In the genomic region with DNA sequence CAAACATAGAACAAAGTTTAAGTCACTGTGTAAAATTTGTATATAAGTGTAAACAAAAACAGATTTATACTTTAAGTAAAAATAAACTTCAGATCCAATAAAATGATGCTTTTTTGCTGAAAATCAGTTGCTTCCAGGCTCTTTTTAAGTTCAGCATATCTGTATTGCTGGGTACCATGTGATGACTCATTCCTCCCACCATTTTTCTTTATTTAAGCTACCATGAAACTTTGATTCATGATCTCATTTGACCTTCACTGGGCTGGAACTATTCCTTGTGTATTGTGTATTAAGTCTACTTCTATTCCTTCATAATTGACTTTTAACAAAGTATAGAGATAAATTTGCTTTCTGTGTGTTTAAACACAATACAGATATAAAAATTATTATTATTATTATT, we compare ENCODE assay signal across 23 cellular contexts. TPM values are rescaled to one million over a fixed set of nuclear protein-coding genes. Genes with fewer than 3 reads are reported as not detected.
DNase-seq lines count a peak whose midpoint lies in the region; ATAC-seq, FAIRE-seq and TF ChIP-seq lines count a peak whose summit lies in the region.
"Had no signal": no experiment of that assay in that cellular context is flagged by ENCODE, and none has a peak within 500 bp of the region (broad histone marks: within the 10 kb centered on the region; RNA-seq: fewer than 3 reads in every experiment).

No MANE protein-coding gene starts in this region.

- TF ChIP-seq CTCF in IMR-90 (conservative IDR thresholded peaks at IDR 0.05; ENCODE audit: low read depth, low read length) (no peak), bronchial epithelial cell (IDR thresholded peaks at IDR 0.05; ENCODE audit: insufficient read depth, low read length, severe bottlenecking) (no peak), neutrophil (IDR thresholded peaks at IDR 0.05) (no peak), ascending aorta (IDR thresholded peaks at IDR 0.05) (no peak)

- H2BK5ac ChIP-seq in IMR-90 (ENCODE audit: low read depth, low read length, poor library complexity, severe bottlenecking): no peak overlapping the region

- H3K9me3 ChIP-seq in IMR-90 (ENCODE audit: control insufficient read depth, insufficient read depth, low read length) (no peaks in the 10 kb centered on the region), neutrophil (no peaks in the 10 kb centered on the region), ascending aorta (no peaks in the 10 kb centered on the region)
- H3K9me3 ChIP-seq: suprapubic skin, upper lobe of left lung had no signal

- no peak overlapping the region for H3K18ac ChIP-seq in IMR-90 (ENCODE audit: low read depth, low read length)

- dilution Hi-C loops in IMR-90 (cut with HindIII; ENCODE audit: low sequenced_read_pairs, unreplicated experiment): no loop called here

- H2AK5ac ChIP-seq in IMR-90 (ENCODE audit: low read depth, low read length): no peak overlapping the region

- no peak overlapping the region for H4K8ac ChIP-seq in IMR-90 (ENCODE audit: low read depth in 2 of 2, low read length in 2 of 2)

- no peak overlapping the region for H2BK15ac ChIP-seq in IMR-90 (ENCODE audit: low read depth, low read length)

- no peak overlapping the region for H4K5ac ChIP-seq in IMR-90 (ENCODE audit: low read depth, low read length)

- H4K91ac ChIP-seq in IMR-90 (ENCODE audit: insufficient read depth, low read depth, low read length): no peak overlapping the region

- H2AK9ac ChIP-seq in IMR-90 (replicated peaks; ENCODE audit: low read depth, low read length, poor library complexity): no peak overlapping the region

- no peak overlapping the region for H3K23ac ChIP-seq in IMR-90 (ENCODE audit: low read depth, low read length)

- intact Hi-C loops in IMR-90 (cut with micrococcal nuclease) (no loop called here), ascending aorta (cut with DNase I) (no loop called here)

- no TSS peak for BruUV-seq in IMR-90 (replicated peaks; lab: Mats Ljungman, UMichigan)

- in situ Hi-C loops in IMR-90 (cut with MboI; ENCODE audit: low sequenced_read_pairs): no loop called here

- ATAC-seq in IMR-90 (ENCODE audit: low read depth): peak; percentile 40; the same call in 1 of the 2 replicates
- ATAC-seq in GM21381 (IDR thresholded peaks at IDR 0.05; ENCODE audit: unreplicated experiment): no peak
- ATAC-seq: stimulated activated memory B cell treated with anti-CD40 and anti-IgM and Interleukin-4, amounts not matched to agents 10 μg/mL and 1 μg/mL and 100 μg/mL, for 72 hours had no signal

- 0 out of 2 replicates have a peak, but pooled peaks cover 2% of the 10 kb centered on the region for H4K20me1 ChIP-seq in IMR-90 (ENCODE audit: insufficient read depth, low read length)
- H4K20me1 ChIP-seq: BLaER1 had no signal

- H2AFZ ChIP-seq in IMR-90 (replicated peaks; ENCODE audit: low read length, poor library complexity): no peak overlapping the region

- H3K56ac ChIP-seq in IMR-90 (ENCODE audit: extremely low read depth, insufficient read depth, low read length): no peak overlapping the region

- H3K4ac ChIP-seq in IMR-90 (ENCODE audit: low read depth, low read length): no peak overlapping the region

- no peak overlapping the region for H2BK20ac ChIP-seq in IMR-90 (ENCODE audit: low read depth, low read length)

- POLR2A ChIA-PET in IMR-90 (lab: Charles Lee; ENCODE audit: unreplicated experiment): no interaction called here

- H3K4me1 ChIP-seq in IMR-90 (ENCODE audit: control insufficient read depth, insufficient read depth, low read length) (peaks cover 2% of the 10 kb centered on the region), neutrophil (ENCODE audit: control insufficient read depth in 1 of 2, insufficient read depth in 1 of 2, low read depth in 1 of 2, low read length in 1 of 2) (peaks cover 29 to 32% of the 10 kb centered on the region in 2 experiments), ascending aorta (peaks cover 0 to 5% of the 10 kb centered on the region in 2 donors)
- H3K4me1 ChIP-seq: BLaER1 had no signal

- DNase-seq in CD1c-positive myeloid dendritic cell (ENCODE audit: extremely low spot score) (peak; percentile 7), IMR-90 (peak; percentile 73), bronchial epithelial cell (ENCODE audit: low read depth) (peak; percentile 22), ascending aorta (ENCODE audit: low spot score in 2 of 2) (no peak), H4 (ENCODE audit: low spot score) (no peak)
- DNase-seq: activated CD4-positive, alpha-beta memory T cell treated with anti-CD3 and anti-CD28 coated beads, Interleukin-2, amount 10 ng/mL, durations not matched to agents 7 days and 5 days; activated effector memory CD4-positive, alpha-beta T cell treated with Interleukin-2 at 50 U/mL for 16 hours; activated naive CD8-positive, alpha-beta T cell treated with anti-CD3 and anti-CD28 coated beads, Interleukin-2, amount 10 ng/mL, durations not matched to agents 7 days and 5 days; activated T-cell treated with anti-CD3 and anti-CD28 coated beads for 4 hours; cerebellar nuclear complex; dorsolateral prefrontal cortex; glutamatergic neuron; islet precursor cell; NCI-H1092; NCI-H1694 treated with DMSO at 0.1 percent for 48 hours; SW 1271; upper lobe of left lung had no signal

- 0 out of 2 replicates have a peak, but pooled peaks cover 7% of the 10 kb centered on the region for H3K9me1 ChIP-seq in IMR-90 (ENCODE audit: insufficient read depth, low read length)

- CTCF ChIA-PET in IMR-90 (lab: Yijun Ruan, JAX): interaction anchor here (1.0 kb wide), 1 partner anchor 193 kb away, joined by 3 read pairs; a partner anchor contains a TSS

- H3K79me1 ChIP-seq in IMR-90 (ENCODE audit: low read depth in 1 of 2, low read length in 2 of 2): no peaks in the 10 kb centered on the region; a peak in 2 of 4 replicates

- H3K4me3 ChIP-seq in IMR-90 (ENCODE audit: insufficient read depth, low read depth, low read length) (no peak overlapping the region), bronchial epithelial cell (ENCODE audit: low read depth, low read length) (no peak overlapping the region), neutrophil (ENCODE audit: low read depth in 1 of 2, low read length in 1 of 2) (no peak overlapping the region), ascending aorta (no peak overlapping the region)
- H3K4me3 ChIP-seq: BLaER1, dorsolateral prefrontal cortex, suprapubic skin, upper lobe of left lung had no signal

- TF ChIP-seq RAD21 in IMR-90 (IDR thresholded peaks at IDR 0.05; ENCODE audit: low read length): no peak

- no peak overlapping the region for H3K14ac ChIP-seq in IMR-90 (replicated peaks; ENCODE audit: low read depth, low read length)

- no peak overlapping the region for H3K9ac ChIP-seq in IMR-90 (ENCODE audit: low read depth, low read length)
- H3K9ac ChIP-seq: BLaER1 had no signal

- no peak for FAIRE-seq in bronchial epithelial cell (lab: Jason Lieb, UNC)
- FAIRE-seq: RCC 7860 had no signal

- H2BK120ac ChIP-seq in IMR-90 (ENCODE audit: low read depth, low read length): no peak overlapping the region

- no peak overlapping the region for H3K4me2 ChIP-seq in IMR-90 (ENCODE audit: low read depth, low read length)
- H3K4me2 ChIP-seq: BLaER1 had no signal

- H3K27ac ChIP-seq in IMR-90 (ENCODE audit: insufficient read depth, low read length) (no peak overlapping the region), neutrophil (peak overlapping the region; percentile 7), ascending aorta (no peak overlapping the region)
- H3K27ac ChIP-seq: BLaER1, dorsolateral prefrontal cortex, suprapubic skin, upper lobe of left lung had no signal

- H3K27me3 ChIP-seq in IMR-90 (ENCODE audit: control insufficient read depth, insufficient read depth, low read length) (no peaks in the 10 kb centered on the region), bronchial epithelial cell (ENCODE audit: control insufficient read depth, insufficient read depth, low read length) (no peaks in the 10 kb centered on the region), neutrophil (no peaks in the 10 kb centered on the region), ascending aorta (no peaks in the 10 kb centered on the region)
- H3K27me3 ChIP-seq: BLaER1, suprapubic skin, upper lobe of left lung had no signal

- no peaks in the 10 kb centered on the region for H3K36me3 ChIP-seq in IMR-90 (ENCODE audit: control insufficient read depth, insufficient read depth, low read length)
- no peaks in the 10 kb centered on the region for H3K36me3 ChIP-seq in bronchial epithelial cell (ENCODE audit: control insufficient read depth, insufficient read depth, low read length)
- no peaks in the 10 kb centered on the region for H3K36me3 ChIP-seq in neutrophil
- peaks cover 0 to 3% of the 10 kb centered on the region in 2 donors for H3K36me3 ChIP-seq in ascending aorta
- H3K36me3 ChIP-seq: suprapubic skin had no signal

- no peak for TF ChIP-seq POLR2A in IMR-90 (IDR thresholded peaks at IDR 0.05; ENCODE audit: low read depth, low read length)

TF ChIP-seq in IMR-90, 13 proteins besides CTCF, POLR2A, EP300 and RAD21:
- TF ChIP-seq MXI1 (IDR thresholded peaks at IDR 0.05; ENCODE audit: borderline replicate concordance, low read depth, low read length) (no peak), FOS (IDR thresholded peaks at IDR 0.05; ENCODE audit: low read depth, low read length) (peak; percentile 73; the same call in 1 of the 2 replicates)

RNA-seq across cellular contexts. Expression of a gene that starts 46.3 kb away (rescaled TPM):
- 154 and 183 TPM in 2 replicates for total RNA-seq in IMR-90 (2012; rRNA removed)
- polyA plus RNA-seq in IMR-90 (2012; rRNA removed): 44.4 and 55.1 TPM in 2 replicates
- 39.7 and 60.0 TPM in 2 replicates for polyA plus RNA-seq in IMR-90 (2012; cell fraction: cytosol; rRNA removed)
- polyA plus RNA-seq in IMR-90 (2012; cell fraction: nucleus; rRNA removed; ENCODE audit: low replicate concordance): 26.1 and 26.7 TPM in 2 replicates
- 40.7 and 44.0 TPM in 2 replicates for total RNA-seq in bronchial epithelial cell
- 114 TPM for total RNA-seq in ascending aorta
- total RNA-seq in H4 (2014; rRNA removed; shearing (Covaris generic)): 180 and 193 TPM in 2 replicates

Comparison
In these comparisons a context has a peak if more than half of its experiments do, and no peak if none do; other contexts are left out.
1. DNase-seq: peak in CD1c-positive myeloid dendritic cell (single experiment), IMR-90 (single experiment) and bronchial epithelial cell (single experiment); none in ascending aorta (0 of 2) and H4 (single experiment).